In genomic region chr20:577167-577791, GRCh38 we compare ENCODE assay signal across 1 cellular context.
TF ChIP-seq lines count a peak whose summit lies in the region.

No MANE protein-coding gene starts in this region.

TF ChIP-seq in K562, 482 proteins besides CTCF, POLR2A, EP300 and RAD21 (continued from another document and continues in another):
- TF ChIP-seq NR0B1 (IDR thresholded peaks at IDR 0.05; ENCODE audit: partially characterized antibody): no peak
- TF ChIP-seq SMARCA4 (IDR thresholded peaks at IDR 0.05): no peak
- peak; percentile 91 for TF ChIP-seq MAX (CRISPR knock-in tag; IDR thresholded peaks at IDR 0.05)
- TF ChIP-seq ZEB2 (IDR thresholded peaks at IDR 0.05): no peak
- no peak for TF ChIP-seq MAFG (tag; conservative IDR thresholded peaks at IDR 0.05)
- TF ChIP-seq KAT7 (CRISPR knock-in tag; IDR thresholded peaks at IDR 0.05; ENCODE audit: borderline replicate concordance): no peak
- TF ChIP-seq ZNF324 (CRISPR knock-in tag; IDR thresholded peaks at IDR 0.05): no peak
- no peak for TF ChIP-seq ARHGAP35 (IDR thresholded peaks at IDR 0.05; ENCODE audit: partially characterized antibody)
- no peak for TF ChIP-seq ZNF77 (CRISPR knock-in tag; IDR thresholded peaks at IDR 0.05)
- peak; percentile 87 for TF ChIP-seq ATF3 (IDR thresholded peaks at IDR 0.05)
- TF ChIP-seq ATF3 (CRISPR knock-in tag; conservative IDR thresholded peaks at IDR 0.05): no peak
- TF ChIP-seq TAF9B (IDR thresholded peaks at IDR 0.05; ENCODE audit: partially characterized antibody): no peak
- no peak for TF ChIP-seq ELK3 (CRISPR knock-in tag; IDR thresholded peaks at IDR 0.05)
- no peak for TF ChIP-seq GTF2F1 (IDR thresholded peaks at IDR 0.05; ENCODE audit: low read depth, low read length)
- TF ChIP-seq ZNF165 (CRISPR knock-in tag; IDR thresholded peaks at IDR 0.05; ENCODE audit: borderline replicate concordance): no peak
- no peak for TF ChIP-seq CBX8 (IDR thresholded peaks at IDR 0.05; ENCODE audit: borderline replicate concordance, extremely low read depth, low read depth, low read length, poor library complexity, severe bottlenecking)
- TF ChIP-seq SRSF3 (IDR thresholded peaks at IDR 0.05; ENCODE audit: insufficient read depth, low read length): no peak
- TF ChIP-seq ILF3 (IDR thresholded peaks at IDR 0.05; ENCODE audit: borderline replicate concordance): no peak
- TF ChIP-seq HMGN3 (IDR thresholded peaks at IDR 0.05; ENCODE audit: borderline replicate concordance, extremely low read depth, insufficient read length, low read depth, low read length): no peak
- no peak for TF ChIP-seq ZNF740 (CRISPR knock-in tag; IDR thresholded peaks at IDR 0.05)
- no peak for TF ChIP-seq ZNF740 (tag; IDR thresholded peaks at IDR 0.05)
- TF ChIP-seq ATF6 (CRISPR knock-in tag; IDR thresholded peaks at IDR 0.05): 0 out of 2 replicates have a peak, but pooled peaks have one; percentile 20
- no peak for TF ChIP-seq TCF7L2 (IDR thresholded peaks at IDR 0.05; ENCODE audit: low read depth, low read length)
- TF ChIP-seq HDAC1 (IDR thresholded peaks at IDR 0.05): no peak
- no peak for TF ChIP-seq RBM15 (IDR thresholded peaks at IDR 0.05; ENCODE audit: insufficient read depth, low read length)
- TF ChIP-seq ADNP (tag; IDR thresholded peaks at IDR 0.05): no peak
- TF ChIP-seq ZNF518B (CRISPR knock-in tag; IDR thresholded peaks at IDR 0.05): no peak
- TF ChIP-seq C11orf30 (IDR thresholded peaks at IDR 0.05; ENCODE audit: low read depth): peak; percentile 32; the same call in 1 of the 2 replicates
- TF ChIP-seq BRF1 (IDR thresholded peaks at IDR 0.05; ENCODE audit: borderline replicate concordance, extremely low read depth, insufficient read length): no peak
- TF ChIP-seq GATA2 (CRISPR knock-in tag; IDR thresholded peaks at IDR 0.05): no peak
- no peak for TF ChIP-seq FOXP4 (CRISPR knock-in tag; IDR thresholded peaks at IDR 0.05; ENCODE audit: borderline replicate concordance)
- TF ChIP-seq RCOR1 (IDR thresholded peaks at IDR 0.05; ENCODE audit: borderline replicate concordance in 1 of 2, low read depth in 2 of 2, low read length in 2 of 2): peak in 1 of 2 experiments; percentile 48; a peak in 1 of 4 replicates
- no peak for TF ChIP-seq SMAD1 (IDR thresholded peaks at IDR 0.05; ENCODE audit: low read depth, low read length, partially characterized antibody)
- TF ChIP-seq BRF2 (IDR thresholded peaks at IDR 0.05; ENCODE audit: borderline replicate concordance, insufficient read depth, insufficient read length): no peak
- TF ChIP-seq SMAD4 (CRISPR knock-in tag; conservative IDR thresholded peaks at IDR 0.05): 0 out of 2 replicates have a peak, but pooled peaks have one; percentile 34
- peak; percentile 55 for TF ChIP-seq CREB1 (IDR thresholded peaks at IDR 0.05)
- TF ChIP-seq CREB1 (CRISPR knock-in tag; IDR thresholded peaks at IDR 0.05): peak; percentile 86
- peak; percentile 16; the same call in 1 of the 2 replicates for TF ChIP-seq PHF8 (IDR thresholded peaks at IDR 0.05; ENCODE audit: borderline replicate concordance, low read length)
- TF ChIP-seq MAFK (IDR thresholded peaks at IDR 0.05; ENCODE audit: low read length): no peak
- no peak for TF ChIP-seq ZNF57 (CRISPR knock-in tag; IDR thresholded peaks at IDR 0.05)
- no peak for TF ChIP-seq ZBTB7A (IDR thresholded peaks at IDR 0.05; ENCODE audit: borderline replicate concordance, control insufficient read depth, low read depth, low read length)
- TF ChIP-seq ZNF695 (CRISPR knock-in tag; IDR thresholded peaks at IDR 0.05): no peak
